15 cellular contexts compared by ENCODE assay signal in the genomic region with DNA sequence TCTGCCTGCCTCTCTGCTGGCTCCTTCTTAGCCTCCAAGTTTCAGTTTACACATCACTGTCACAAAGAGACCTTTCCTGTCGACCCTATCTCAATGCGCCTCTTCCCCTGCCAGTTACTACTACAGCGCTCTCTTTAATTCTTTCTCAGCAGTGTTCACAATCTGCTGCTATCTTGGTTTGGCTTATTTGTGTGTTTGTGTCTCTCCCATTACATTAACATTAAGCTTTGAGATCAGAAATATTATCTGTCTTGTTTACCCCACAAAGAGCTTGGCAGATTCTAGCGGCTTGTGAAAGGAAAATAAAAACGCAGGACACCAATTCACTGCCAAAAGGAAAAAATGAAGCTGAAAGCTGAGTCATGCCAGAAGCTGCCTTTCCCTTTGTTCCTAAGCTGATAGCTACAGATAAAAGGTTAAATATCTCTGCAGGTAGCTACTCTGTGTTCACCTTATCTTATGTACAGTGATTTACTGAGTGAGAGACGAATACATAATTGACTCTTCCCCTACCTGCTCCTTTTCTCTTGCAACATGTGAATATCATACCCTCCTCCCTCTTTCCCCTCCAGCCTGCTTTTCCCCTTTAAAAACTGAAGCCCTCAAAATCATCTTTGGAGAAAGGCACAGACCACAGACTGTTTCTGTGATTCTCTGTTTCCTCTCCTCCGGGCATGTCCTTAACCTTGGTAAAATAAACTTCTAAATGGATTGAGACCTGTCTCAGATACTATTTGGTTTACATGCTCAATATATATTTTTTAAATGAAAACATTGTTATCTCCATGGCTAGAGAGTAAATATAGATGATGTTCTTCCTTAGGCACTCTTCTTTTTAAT. TPM values are rescaled to one million over a fixed set of nuclear protein-coding genes. Genes with fewer than 3 reads are reported as not detected.
DNase-seq lines count a peak whose midpoint lies in the region; ATAC-seq and TF ChIP-seq lines count a peak whose summit lies in the region.
"Had no signal": no experiment of that assay in that cellular context is flagged by ENCODE, and none has a peak within 500 bp of the region (broad histone marks: within the 10 kb centered on the region; RNA-seq: fewer than 3 reads in every experiment).

No MANE protein-coding gene starts in this region.

- no peak overlapping the region for H3K27ac ChIP-seq in body of pancreas

- no peak overlapping the region for H3K4me3 Mint-ChIP-seq in mesothelial cell of epicardium
- H3K4me3 Mint-ChIP-seq: stimulated activated naive CD8-positive, alpha-beta T cell treated with anti-CD3 and anti-CD28 coated beads, Interleukin-15, Interleukin-2, amounts not matched to agents 100 ng/mL and 50 ng/mL, for 24 hours had no signal

- intact Hi-C loops in body of pancreas (cut with DNase I), result no loop called here

- peaks cover 6% of the 10 kb centered on the region for H3K27me3 Mint-ChIP-seq in mesothelial cell of epicardium (ENCODE audit: low read depth)
- H3K27me3 Mint-ChIP-seq: stimulated activated naive CD8-positive, alpha-beta T cell treated with anti-CD3 and anti-CD28 coated beads, Interleukin-15, Interleukin-2, amounts not matched to agents 100 ng/mL and 50 ng/mL, for 24 hours had no signal

- TF ChIP-seq POLR2A in body of pancreas (IDR thresholded peaks at IDR 0.05), result no peak

- ATAC-seq in body of pancreas (peak; percentile 24), GM21825 (IDR thresholded peaks at IDR 0.05; ENCODE audit: unreplicated experiment) (no peak)

- 13 to 14% methylated on average over 7 of the region's 7 CpGs for WGBS in body of pancreas, 2 donors

- H3K27ac Mint-ChIP-seq in mesothelial cell of epicardium, result peak overlapping the region; percentile 80
- H3K27ac Mint-ChIP-seq: stimulated activated naive CD8-positive, alpha-beta T cell treated with anti-CD3 and anti-CD28 coated beads, Interleukin-15, Interleukin-2, amounts not matched to agents 100 ng/mL and 50 ng/mL, for 24 hours had no signal

- TF ChIP-seq CTCF in body of pancreas (IDR thresholded peaks at IDR 0.05) (no peak), mesothelial cell of epicardium (IDR thresholded peaks at IDR 0.05; ENCODE audit: unreplicated experiment) (no peak)

- no peaks in the 10 kb centered on the region for H3K36me3 ChIP-seq in body of pancreas (replicated peaks in 1 of 2; ENCODE audit: insufficient read depth in 1 of 2, low read depth in 2 of 2)
- H3K36me3 ChIP-seq: HAP-1 had no signal

- H3K36me3 Mint-ChIP-seq in mesothelial cell of epicardium, result no peaks in the 10 kb centered on the region

- peaks cover 4% of the 10 kb centered on the region for H3K4me1 Mint-ChIP-seq in mesothelial cell of epicardium

- DNase-seq in EH (ENCODE audit: low read depth), result peak; percentile 66
- DNase-seq in LHCN-M2 (ENCODE audit: low read depth), result peak; percentile 49
- DNase-seq in body of pancreas, result no peak
- no peak for DNase-seq in mesothelial cell of epicardium (ENCODE audit: low spot score in 2 of 2, unreplicated experiment in 2 of 2)
- no peak for DNase-seq in EL
- DNase-seq in COR-L47 (lab: John Stamatoyannopoulos, UW), result no peak
- DNase-seq in NCI-H2171 (lab: John Stamatoyannopoulos, UW), result no peak
- DNase-seq: activated CD8-positive, alpha-beta memory T cell treated with anti-CD3 and anti-CD28 coated beads for 24 hours; anterior cingulate cortex; DND-41; head of caudate nucleus; NCI-H1694 had no signal

- no peaks in the 10 kb centered on the region for H3K9me3 ChIP-seq in body of pancreas
- H3K9me3 ChIP-seq: HAP-1 had no signal

- H3K4me1 ChIP-seq in body of pancreas, result peaks cover 10% of the 10 kb centered on the region

- no peak overlapping the region for H3K4me3 ChIP-seq in body of pancreas
- H3K4me3 ChIP-seq: HAP-1 had no signal

- H3K9me3 Mint-ChIP-seq in mesothelial cell of epicardium, result peaks cover 20% of the 10 kb centered on the region
- H3K9me3 Mint-ChIP-seq: stimulated activated naive CD8-positive, alpha-beta T cell treated with anti-CD3 and anti-CD28 coated beads, Interleukin-15, Interleukin-2, amounts not matched to agents 100 ng/mL and 50 ng/mL, for 24 hours had no signal

- no peaks in the 10 kb centered on the region for H3K27me3 ChIP-seq in body of pancreas

RNA-seq across cellular contexts. Expression of a gene that starts 19.3 kb away (rescaled TPM):
- total RNA-seq in LHCN-M2 (2014; rRNA removed), result 12.9 and 14.0 TPM in 2 replicates
- 2.8 TPM for polyA plus RNA-seq in LHCN-M2 (2012)
- total RNA-seq in body of pancreas, result 1 to 10 TPM; 6.2 to 7.6 TPM
- total RNA-seq in mesothelial cell of epicardium, result 13.6 to 14.3 TPM (median 14.1 TPM) in 3 replicates

RNA-seq across cellular contexts. Expression of a gene that starts 58.7 kb away (rescaled TPM):
- total RNA-seq in LHCN-M2 (2014; rRNA removed) (16.2 and 20.6 TPM in 2 replicates), body of pancreas (1 to 10 TPM in 1 of 2 donors, under 1 TPM in 1; 0.99 to 5.7 TPM), mesothelial cell of epicardium (8.1 to 8.9 TPM (median 8.7 TPM) in 3 replicates)
- polyA plus RNA-seq in LHCN-M2 (2012), result 5.7 TPM

Comparison
In these comparisons a context has a peak if more than half of its experiments do, and no peak if none do; other contexts are left out.
1. DNase-seq: peak in EH (single experiment) and LHCN-M2 (single experiment); none in body of pancreas (0 of 4), mesothelial cell of epicardium (0 of 2), EL (single experiment), COR-L47 (single experiment) and NCI-H2171 (single experiment).